Comparison of ENCODE assay signal across 8 cellular contexts in genomic region chr15:42457445-42458442, GRCh38. TPM values are rescaled to one million over a fixed set of nuclear protein-coding genes. Genes with fewer than 3 reads are reported as not detected.
A peak's percentile ranks its signal among the peaks of the same experiment; 100 is the strongest.
DNase-seq lines count a peak whose midpoint lies in the region; ATAC-seq and TF ChIP-seq lines count a peak whose summit lies in the region.

No MANE protein-coding gene starts in this region.

- H3K36me3 ChIP-seq in ectodermal cell (ENCODE audit: control insufficient read depth, insufficient read depth, low read length) = no peaks in the 10 kb centered on the region

- H3K4me3 Mint-ChIP-seq in type B pancreatic cell = peak overlapping the region; percentile 70

- TF ChIP-seq CTCF in AG09319 (IDR thresholded peaks at IDR 0.05; ENCODE audit: low read depth, low read length) (no peak), type B pancreatic cell (conservative IDR thresholded peaks at IDR 0.05) (no peak)

- peaks cover 20% of the 10 kb centered on the region for H3K4me1 Mint-ChIP-seq in type B pancreatic cell (ENCODE audit: unreplicated experiment)

- H3K9me3 Mint-ChIP-seq in type B pancreatic cell = no peaks in the 10 kb centered on the region

- TF ChIP-seq EP300 in Ishikawa (IDR thresholded peaks at IDR 0.05; ENCODE audit: borderline replicate concordance) = no peak

- TF ChIP-seq RAD21 in Ishikawa (IDR thresholded peaks at IDR 0.05; ENCODE audit: low read depth) = no peak

- H3K27me3 Mint-ChIP-seq in type B pancreatic cell = no peaks in the 10 kb centered on the region

- DNase-seq in AG09319 (ENCODE audit: extremely low read depth, low read depth) = peak; percentile 82
- peak; percentile 60 for DNase-seq in medulla oblongata (ENCODE audit: extremely low spot score)
- no peak for DNase-seq in type B pancreatic cell (ENCODE audit: extremely low spot score, unreplicated experiment)
- no peak for DNase-seq in T-helper 9 cell
- DNase-seq in DMS79 (lab: John Stamatoyannopoulos, UW) = no peak

- H3K4me3 ChIP-seq in ectodermal cell (ENCODE audit: insufficient read depth, low read depth, low read length) = peak overlapping the region; percentile 16

- H3K27ac ChIP-seq in ectodermal cell (ENCODE audit: insufficient read depth, low read depth, low read length, poor library complexity, severe bottlenecking) = peak overlapping the region; percentile 90

- peaks cover 6% of the 10 kb centered on the region for H3K36me3 Mint-ChIP-seq in type B pancreatic cell

- peaks cover 6% of the 10 kb centered on the region for H3K4me1 ChIP-seq in ectodermal cell (ENCODE audit: control insufficient read depth, insufficient read depth, low read length)

- H3K9me3 ChIP-seq in ectodermal cell (ENCODE audit: control insufficient read depth, low read length) = no peaks in the 10 kb centered on the region

- peak overlapping the region; percentile 76 for H3K27ac Mint-ChIP-seq in type B pancreatic cell

- H3K27me3 ChIP-seq in ectodermal cell (ENCODE audit: control insufficient read depth, insufficient read depth, low read length, poor library complexity, severe bottlenecking) = no peaks in the 10 kb centered on the region

- WGBS in ectodermal cell, 2 experiments = 33% methylated on average over 8 of the region's 8 CpGs

- peak; percentile 55 for ATAC-seq in GM19452 (IDR thresholded peaks at IDR 0.05; ENCODE audit: unreplicated experiment)

TF ChIP-seq in Ishikawa, 13 proteins besides CTCF, POLR2A, EP300 and RAD21:
- TF ChIP-seq MAX (IDR thresholded peaks at IDR 0.05) (0 out of 2 replicates have a peak, but pooled peaks have one; percentile 20), TCF12 (IDR thresholded peaks at IDR 0.05; ENCODE audit: low read depth) (no peak), CEBPB (IDR thresholded peaks at IDR 0.05) (no peak), FOXM1 (IDR thresholded peaks at IDR 0.05; ENCODE audit: borderline replicate concordance, low read depth) (peak; percentile 73), REST (IDR thresholded peaks at IDR 0.05; ENCODE audit: low read depth) (no peak), EGR1 (IDR thresholded peaks at IDR 0.05) (no peak), YY1 (IDR thresholded peaks at IDR 0.05; ENCODE audit: low read depth) (no peak), TAF1 (IDR thresholded peaks at IDR 0.05; ENCODE audit: low read depth) (no peak), NFIC (IDR thresholded peaks at IDR 0.05) (no peak), CREB1 (IDR thresholded peaks at IDR 0.05; ENCODE audit: low read depth) (no peak), ZBTB7A (IDR thresholded peaks at IDR 0.05; ENCODE audit: low read depth) (no peak), TEAD4 (IDR thresholded peaks at IDR 0.05) (peak; percentile 96)

RNA-seq across cellular contexts. Expression of gene ZNF106, which starts 33.2 kb away (rescaled TPM):
- polyA plus RNA-seq in ectodermal cell (2013, experiment 1 of 4) = 78.0 TPM
- 88.1 TPM for polyA plus RNA-seq in ectodermal cell (2013, experiment 2 of 4)
- 54.2 TPM for polyA plus RNA-seq in ectodermal cell (2013, experiment 3 of 4)
- polyA plus RNA-seq in ectodermal cell (2013, experiment 4 of 4) = 62.1 TPM
- 44.5 and 52.4 TPM in 2 replicates for total RNA-seq in type B pancreatic cell (ENCODE audit: low replicate concordance)

RNA-seq across cellular contexts. Expression of gene SNAP23, which starts 37.7 kb away (rescaled TPM):
- 59.8 TPM for polyA plus RNA-seq in ectodermal cell (2013, experiment 1 of 4)
- polyA plus RNA-seq in ectodermal cell (2013, experiment 2 of 4) = 51.0 TPM
- polyA plus RNA-seq in ectodermal cell (2013, experiment 3 of 4) = 44.6 TPM
- polyA plus RNA-seq in ectodermal cell (2013, experiment 4 of 4) = 51.8 TPM
- total RNA-seq in type B pancreatic cell (ENCODE audit: low replicate concordance) = 62.8 and 68.4 TPM in 2 replicates

Comparison
In these comparisons a context has a peak if more than half of its experiments do, and no peak if none do; other contexts are left out.
1. DNase-seq: peak in AG09319 (single experiment) and medulla oblongata (single experiment); none in type B pancreatic cell (single experiment), T-helper 9 cell (single experiment) and DMS79 (single experiment).